Comparison of ENCODE assay signal across 9 cellular contexts in the genomic region with DNA sequence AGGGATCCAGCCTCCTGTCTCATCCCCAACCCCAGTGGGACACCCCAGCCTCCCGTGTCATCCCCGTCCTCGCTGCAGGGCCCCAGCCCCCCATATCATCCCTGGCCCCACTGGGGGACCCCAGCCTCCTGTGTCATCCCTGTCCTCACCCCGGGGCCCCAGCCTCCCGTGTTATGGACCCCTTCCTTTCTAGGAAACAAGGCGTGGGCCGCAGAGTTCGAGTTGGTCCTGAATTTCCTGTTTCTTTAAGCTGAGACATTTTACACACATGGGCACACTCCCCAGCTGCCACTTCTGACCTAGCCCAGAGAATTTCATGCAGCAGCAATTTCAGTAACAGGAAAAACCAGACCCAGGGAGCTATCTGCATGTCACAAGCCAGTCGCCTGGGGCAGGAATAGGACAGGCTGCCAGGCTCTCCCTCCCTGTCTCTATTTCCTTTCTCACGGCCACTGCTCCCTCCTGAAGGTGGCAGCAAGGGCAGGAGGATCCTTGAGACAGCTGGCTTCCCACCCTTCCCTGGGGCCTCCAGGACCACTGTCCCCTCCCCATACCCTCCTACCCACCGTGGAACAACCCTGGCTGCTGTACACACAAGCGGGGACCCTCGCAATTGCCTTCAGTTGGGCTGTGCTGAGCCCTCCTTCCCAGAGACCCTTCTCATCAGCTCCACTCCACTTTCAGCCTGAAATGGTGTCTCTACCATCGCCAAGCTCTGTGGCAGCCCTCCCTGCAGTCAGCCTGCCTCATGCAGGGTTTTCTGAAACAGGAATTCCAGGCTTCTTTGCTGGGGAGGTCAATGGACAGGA.
A peak's percentile ranks its signal among the peaks of the same experiment; 100 is the strongest.
DNase-seq lines count a peak whose midpoint lies in the region; ATAC-seq and TF ChIP-seq lines count a peak whose summit lies in the region.
"Had no signal": no experiment of that assay in that cellular context is flagged by ENCODE, and none has a peak within 500 bp of the region (broad histone marks: within the 10 kb centered on the region; RNA-seq: fewer than 3 reads in every experiment).

No MANE protein-coding gene starts in this region.

- H3K27ac ChIP-seq in coronary artery: peak overlapping the region in 1 of 2 donors; percentile 65

- no peaks in the 10 kb centered on the region for H3K9me3 Mint-ChIP-seq in Calu3 (ENCODE audit: low read depth, unreplicated experiment)
- H3K9me3 Mint-ChIP-seq in nephron: no peaks in the 10 kb centered on the region

- H3K36me3 Mint-ChIP-seq in Calu3 (ENCODE audit: insufficient read depth, unreplicated experiment): peaks cover 8% of the 10 kb centered on the region
- H3K36me3 Mint-ChIP-seq in nephron (ENCODE audit: low read depth): no peaks in the 10 kb centered on the region

- ATAC-seq in HG03108 (IDR thresholded peaks at IDR 0.05; ENCODE audit: unreplicated experiment): no peak

- no peak for TF ChIP-seq CTCF in Calu3 (IDR thresholded peaks at IDR 0.05; ENCODE audit: unreplicated experiment)
- no peak for TF ChIP-seq CTCF in coronary artery (IDR thresholded peaks at IDR 0.05)
- peak in 2 of 3 experiments; percentile 14 to 28 for TF ChIP-seq CTCF in nephron (IDR thresholded peaks at IDR 0.05; ENCODE audit: unreplicated experiment in 3 of 3)

- H3K4me3 ChIP-seq in coronary artery: no peak overlapping the region

- H3K27me3 Mint-ChIP-seq in Calu3 (ENCODE audit: unreplicated experiment) (no peaks in the 10 kb centered on the region), nephron (ENCODE audit: low read depth) (peaks cover 17% of the 10 kb centered on the region)

- DNase-seq in Calu3: peak; percentile 79
- peak; percentile 50 for DNase-seq in NCI-H1048 (lab: John Stamatoyannopoulos, UW)
- DNase-seq in coronary artery (ENCODE audit: low spot score): peak; percentile 71
- no peak for DNase-seq in HK-2 (ENCODE audit: unreplicated experiment)
- DNase-seq in NCI-H345 (lab: John Stamatoyannopoulos, UW): no peak
- no peak for DNase-seq in OCI-M1 (lab: John Stamatoyannopoulos, UW)
- DNase-seq: NCI-H2081 treated with DMSO at 0.1 percent for 48 hours had no signal

- CTCF ChIA-PET in Calu3 (lab: Charles Lee): interaction anchor here (0.6 to 1.3 kb wide), 5 partner anchors 14 to 418 kb away, joined by 3 to 10 read pairs (median 4); no protein-coding TSS in a partner anchor

- H3K4me3 Mint-ChIP-seq in Calu3 (ENCODE audit: low read depth, unreplicated experiment): peak overlapping the region; percentile 7
- H3K4me3 Mint-ChIP-seq in nephron: no peak overlapping the region

- H3K27ac Mint-ChIP-seq in Calu3 (ENCODE audit: unreplicated experiment): peak overlapping the region; percentile 78
- H3K27ac Mint-ChIP-seq in nephron: peak overlapping the region; percentile 77 to 85 (median 85)

- intact Hi-C loops in Calu3 (cut with micrococcal nuclease; ENCODE audit: unreplicated experiment): loop anchor here (5.0 kb wide), 1 partner anchor 142 kb away; a partner anchor contains a TSS

- peaks cover 27% of the 10 kb centered on the region for H3K4me1 Mint-ChIP-seq in Calu3 (ENCODE audit: low read depth, unreplicated experiment)
- H3K4me1 Mint-ChIP-seq in nephron: peaks cover 78% of the 10 kb centered on the region

- no TSS peak for BruUV-seq in Calu3 (replicated peaks; lab: Mats Ljungman, UMichigan)

Comparison
In these comparisons a context has a peak if more than half of its experiments do, and no peak if none do; other contexts are left out.
1. DNase-seq: peak in Calu3 (single experiment), NCI-H1048 (single experiment) and coronary artery (single experiment); none in HK-2 (single experiment), NCI-H345 (single experiment) and OCI-M1 (single experiment).
2. CTCF ChIP-seq: peak in nephron (2 of 3); none in Calu3 (single experiment) and coronary artery (single experiment).